ENCODE assay signal across 19 cellular contexts in the genomic region with DNA sequence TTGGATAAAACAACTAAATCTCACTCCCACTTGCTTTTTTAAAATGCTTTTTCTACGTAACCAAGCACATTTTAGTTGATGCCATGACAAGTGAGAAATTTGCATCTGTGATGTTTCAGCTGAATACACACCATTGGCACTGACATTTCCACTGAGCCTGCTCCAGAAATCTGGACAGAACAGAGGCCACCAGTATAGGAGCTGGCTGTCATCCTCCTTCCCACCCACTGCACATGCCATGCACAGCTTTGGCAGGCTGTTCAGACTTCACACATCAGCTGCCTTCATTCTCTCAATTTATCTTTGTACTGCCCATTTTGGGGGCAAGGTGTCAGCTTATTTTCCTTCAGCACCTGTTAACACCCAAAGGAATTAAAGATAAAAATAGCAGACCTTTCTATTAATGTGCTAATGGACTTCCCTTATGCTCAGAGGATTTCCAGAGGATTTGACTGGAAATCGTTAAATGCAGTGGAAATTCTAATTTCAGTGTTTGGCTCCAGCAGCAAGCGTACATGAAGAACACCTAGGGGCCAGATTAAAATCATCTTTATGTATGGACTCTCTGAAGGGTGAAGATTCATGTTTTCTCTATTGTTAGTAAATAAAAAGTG. TPM values are rescaled to one million over a fixed set of nuclear protein-coding genes. Genes with fewer than 3 reads are reported as not detected.
DNase-seq lines count a peak whose midpoint lies in the region; ATAC-seq and TF ChIP-seq lines count a peak whose summit lies in the region.
"Had no signal": no experiment of that assay in that cellular context is flagged by ENCODE, and none has a peak within 500 bp of the region (broad histone marks: within the 10 kb centered on the region; RNA-seq: fewer than 3 reads in every experiment).

No MANE protein-coding gene starts in this region.

- CTCF ChIA-PET in RWPE1 (lab: Yijun Ruan, JAX), result no interaction called here

- peaks cover 4% of the 10 kb centered on the region for H3K4me1 Mint-ChIP-seq in central memory CD8-positive, alpha-beta T cell

- H3K27ac Mint-ChIP-seq in central memory CD8-positive, alpha-beta T cell (ENCODE audit: low read depth), result peak overlapping the region; percentile 29
- H3K27ac Mint-ChIP-seq: endodermal cell; T-helper 2 cell treated with Interferon-gamma antibody and Interleukin-4, amounts not matched to agents 5 μg/mL and 100 μg/mL, for 36 hours had no signal

- TF ChIP-seq CTCF in tibial artery (IDR thresholded peaks at IDR 0.05) (no peak), RWPE1 (conservative IDR thresholded peaks at IDR 0.05; ENCODE audit: low read depth) (no peak)

- intact Hi-C loops in right cardiac atrium (cut with DNase I), result no loop called here
- intact Hi-C loops in tibial artery (cut with DNase I; ENCODE audit: low total_unique reads), result no loop called here

- H3K9me3 Mint-ChIP-seq in central memory CD8-positive, alpha-beta T cell, result no peaks in the 10 kb centered on the region
- H3K9me3 Mint-ChIP-seq: endodermal cell; T-helper 2 cell treated with Interferon-gamma antibody and Interleukin-4, amounts not matched to agents 5 μg/mL and 100 μg/mL, for 36 hours had no signal

- no peak overlapping the region for H3K4me3 Mint-ChIP-seq in central memory CD8-positive, alpha-beta T cell
- H3K4me3 Mint-ChIP-seq: endodermal cell; T-helper 2 cell treated with Interferon-gamma antibody and Interleukin-4, amounts not matched to agents 5 μg/mL and 100 μg/mL, for 36 hours had no signal

- DNase-seq in DMS79 treated with DMSO at 0.1 percent for 48 hours (lab: John Stamatoyannopoulos, UW) (peak; percentile 16), DMS79 (lab: John Stamatoyannopoulos, UW) (no peak), right cardiac atrium (peak in 2 of 3 donors; percentile 57 to 61), tibial artery (no peak), NCI-H748 treated with DMSO at 0.1 percent for 48 hours (lab: John Stamatoyannopoulos, UW) (no peak), RWPE1 (ENCODE audit: low spot score) (no peak), activated T-cell treated with anti-CD3 and anti-CD28 coated beads for 4 hours (no peak)
- DNase-seq in central memory CD8-positive, alpha-beta T cell (ENCODE audit: low spot score in 2 of 2), result no peak
- DNase-seq: activated CD4-positive, CD25-positive, alpha-beta regulatory T cell treated with anti-CD3 and anti-CD28 coated beads, Interleukin-2, amount 50 U/mL, for 72 hours; activated CD8-positive, alpha-beta memory T cell treated with anti-CD3 and anti-CD28 coated beads, Interleukin-2, amount 50 U/mL, for 48 hours; activated naive CD4-positive, alpha-beta T cell treated with anti-CD3 and anti-CD28 coated beads, Interleukin-2, amount 50 U/mL, for 16 hours; DMS53; endodermal cell; MM.1S; SHP77; stimulated activated naive CD4-positive, alpha-beta T cell had no signal

- no peak overlapping the region for H3K4me3 ChIP-seq in right cardiac atrium (ENCODE audit: low read length)
- H3K4me3 ChIP-seq in tibial artery, result no peak overlapping the region
- H3K4me3 ChIP-seq: prostate gland had no signal

- POLR2A ChIA-PET in RWPE1 (lab: Yijun Ruan, JAX; ENCODE audit: low non-redundant PET), result no interaction called here

- ATAC-seq in central memory CD8-positive, alpha-beta T cell (replicated peaks; ENCODE audit: extremely low read depth, poor library complexity, severe bottlenecking), result no peak
- peak; percentile 87 to 90 for ATAC-seq in right cardiac atrium

- peaks cover 3 to 28% (median 16%) of the 10 kb centered on the region in 3 donors for H3K36me3 ChIP-seq in tibial artery

- H3K27ac ChIP-seq in right cardiac atrium (ENCODE audit: low read length) (no peak overlapping the region), tibial artery (peak overlapping the region; percentile 26 to 65), RWPE1 (no peak overlapping the region)
- H3K27ac ChIP-seq: 22Rv1, prostate gland had no signal

- no peaks in the 10 kb centered on the region for H3K9me3 ChIP-seq in right cardiac atrium (ENCODE audit: control insufficient read depth, low read length)
- H3K9me3 ChIP-seq in tibial artery, result no peaks in the 10 kb centered on the region
- H3K9me3 ChIP-seq: prostate gland had no signal

- no peaks in the 10 kb centered on the region for H3K27me3 Mint-ChIP-seq in central memory CD8-positive, alpha-beta T cell

- 48% methylated on average over 3 of the region's 3 CpGs for WGBS in right cardiac atrium

- H3K36me3 Mint-ChIP-seq in central memory CD8-positive, alpha-beta T cell (ENCODE audit: insufficient read depth), result peaks cover 31% of the 10 kb centered on the region

- no peaks in the 10 kb centered on the region for H3K27me3 ChIP-seq in right cardiac atrium (ENCODE audit: control insufficient read depth, insufficient read depth)
- H3K27me3 ChIP-seq in tibial artery, result no peaks in the 10 kb centered on the region

- peaks cover 11% of the 10 kb centered on the region for H3K4me1 ChIP-seq in right cardiac atrium (ENCODE audit: control insufficient read depth, insufficient read depth, low read length)
- peaks cover 0 to 35% (median 14%) of the 10 kb centered on the region in 4 donors for H3K4me1 ChIP-seq in tibial artery
- H3K4me1 ChIP-seq: prostate gland had no signal

RNA-seq across cellular contexts. Expression of a gene that starts 12.9 kb away (rescaled TPM):
- 10 to 100 TPM; 36.5 to 62.4 (median 48.9) TPM for total RNA-seq in right cardiac atrium
- polyA plus RNA-seq in right cardiac atrium, result 40.7 TPM

Comparison
In these comparisons a context has a peak if more than half of its experiments do, and no peak if none do; other contexts are left out.
1. DNase-seq: peak in DMS79 treated with DMSO at 0.1 percent for 48 hours (single experiment) and right cardiac atrium (2 of 3); none in DMS79 (single experiment), central memory CD8-positive, alpha-beta T cell (0 of 2), tibial artery (0 of 2), NCI-H748 treated with DMSO at 0.1 percent for 48 hours (single experiment), RWPE1 (single experiment) and activated T-cell treated with anti-CD3 and anti-CD28 coated beads for 4 hours (single experiment).
2. H3K27ac ChIP-seq: peak in tibial artery (2 of 2); none in right cardiac atrium (single experiment) and RWPE1 (single experiment).